Comparison of ENCODE assay signal across 14 cellular contexts in genomic region chr11:16982256-16982671, GRCh38. TPM values are rescaled to one million over a fixed set of nuclear protein-coding genes. Genes with fewer than 3 reads are reported as not detected.
DNase-seq lines count a peak whose midpoint lies in the region; TF ChIP-seq lines count a peak whose summit lies in the region.
"Had no signal": no experiment of that assay in that cellular context is flagged by ENCODE, and none has a peak within 500 bp of the region (broad histone marks: within the 10 kb centered on the region; RNA-seq: fewer than 3 reads in every experiment).

No MANE protein-coding gene starts in this region.

- H3K36me3 ChIP-seq in ectodermal cell (ENCODE audit: control insufficient read depth, insufficient read depth, low read length) (no peaks in the 10 kb centered on the region), thyroid gland (no peaks in the 10 kb centered on the region)
- H3K36me3 ChIP-seq in CD8-positive, alpha-beta memory T cell (ENCODE audit: insufficient read depth, low read length): no peaks in the 10 kb centered on the region

- no peaks in the 10 kb centered on the region for H3K27me3 ChIP-seq in ectodermal cell (ENCODE audit: control insufficient read depth, insufficient read depth, low read length, poor library complexity, severe bottlenecking)
- no peaks in the 10 kb centered on the region for H3K27me3 ChIP-seq in thyroid gland
- no peaks in the 10 kb centered on the region for H3K27me3 ChIP-seq in CD8-positive, alpha-beta memory T cell (ENCODE audit: insufficient read depth, low read length, poor library complexity, severe bottlenecking)

- H3K9me3 ChIP-seq in ectodermal cell (ENCODE audit: control insufficient read depth, low read length) (no peaks in the 10 kb centered on the region), thyroid gland (no peaks in the 10 kb centered on the region)
- no peaks in the 10 kb centered on the region for H3K9me3 ChIP-seq in CD8-positive, alpha-beta memory T cell (ENCODE audit: low read length)

- peak; percentile 13 for DNase-seq in DMS153 (lab: John Stamatoyannopoulos, UW)
- DNase-seq in DMS153 treated with DMSO at 0.1 percent for 48 hours (lab: John Stamatoyannopoulos, UW; ENCODE audit: unreplicated experiment): no peak
- DNase-seq in mesothelial cell of epicardium (ENCODE audit: low spot score in 2 of 2, unreplicated experiment in 2 of 2): no peak
- DNase-seq in thyroid gland: peak; percentile 48 to 54
- DNase-seq in occipital lobe (lab: John Stamatoyannopoulos, UW): no peak
- no peak for DNase-seq in CD8-positive, alpha-beta memory T cell
- no peak for DNase-seq in germinal center (ENCODE audit: low spot score)
- DNase-seq: 8988T; activated CD4-positive, alpha-beta T cell treated with anti-CD3 and anti-CD28 coated beads, Interleukin-2, amount 50 U/mL, for 4 hours; activated gamma-delta T cell; NCI-H1105 treated with DMSO at 0.1 percent for 48 hours; NK-92 treated with Interleukin-12 subunit alpha and Interleukin-12 subunit beta, amount 100 ng/mL, for 24 hours; stimulated activated CD4-positive, alpha-beta T cell treated with anti-CD3 and anti-CD28 coated beads, Interleukin-4, amount 100 ng/mL, for 4 hours had no signal

- H3K9me3 Mint-ChIP-seq in mesothelial cell of epicardium: no peaks in the 10 kb centered on the region
- no peaks in the 10 kb centered on the region for H3K9me3 Mint-ChIP-seq in CD8-positive, alpha-beta memory T cell

- 70 to 72% methylated on average over 5 of the region's 5 CpGs for WGBS in ectodermal cell, 2 experiments
- 55 to 76% methylated on average over 4 of the region's 5 CpGs for WGBS in thyroid gland, 2 donors

- no peak overlapping the region for H3K4me3 ChIP-seq in ectodermal cell (ENCODE audit: insufficient read depth, low read depth, low read length)
- no peak overlapping the region for H3K4me3 ChIP-seq in thyroid gland (replicated peaks in 1 of 3)
- no peak overlapping the region for H3K4me3 ChIP-seq in CD8-positive, alpha-beta memory T cell (ENCODE audit: low read length)

- no peaks in the 10 kb centered on the region for H3K36me3 Mint-ChIP-seq in mesothelial cell of epicardium
- no peaks in the 10 kb centered on the region for H3K36me3 Mint-ChIP-seq in CD8-positive, alpha-beta memory T cell

- H3K4me1 ChIP-seq in ectodermal cell (ENCODE audit: control insufficient read depth, insufficient read depth, low read length): peaks cover 45% of the 10 kb centered on the region
- peaks cover 50 to 63% of the 10 kb centered on the region in 2 donors for H3K4me1 ChIP-seq in thyroid gland
- peaks cover 18% of the 10 kb centered on the region for H3K4me1 ChIP-seq in CD8-positive, alpha-beta memory T cell (ENCODE audit: insufficient read depth, low read length)

- peak overlapping the region; percentile 88 for H3K27ac ChIP-seq in ectodermal cell (ENCODE audit: insufficient read depth, low read depth, low read length, poor library complexity, severe bottlenecking)
- H3K27ac ChIP-seq in thyroid gland: peak overlapping the region; percentile 54 to 84 (median 81)
- H3K27ac ChIP-seq in CD8-positive, alpha-beta memory T cell (ENCODE audit: low read depth, low read length): no peak overlapping the region

- TF ChIP-seq CTCF in mesothelial cell of epicardium (IDR thresholded peaks at IDR 0.05; ENCODE audit: unreplicated experiment) (no peak), thyroid gland (IDR thresholded peaks at IDR 0.05) (no peak)

- TF ChIP-seq POLR2A in thyroid gland (IDR thresholded peaks at IDR 0.05): peak in 1 of 2 donors; percentile 12

- H3K4me1 Mint-ChIP-seq in mesothelial cell of epicardium: peaks cover 63% of the 10 kb centered on the region
- peaks cover 20 to 23% (median 22%) of the 10 kb centered on the region in 3 donors for H3K4me1 Mint-ChIP-seq in CD8-positive, alpha-beta memory T cell

- CTCF ChIA-PET in CD8-positive, alpha-beta memory T cell (lab: Charles Lee): no interaction called here

- POLR2A ChIA-PET in CD8-positive, alpha-beta memory T cell (lab: Charles Lee): no interaction called here

- no peaks in the 10 kb centered on the region for H3K27me3 Mint-ChIP-seq in mesothelial cell of epicardium (ENCODE audit: low read depth)
- H3K27me3 Mint-ChIP-seq in CD8-positive, alpha-beta memory T cell: no peaks in the 10 kb centered on the region

- intact Hi-C loops in thyroid gland (cut with DNase I): no loop called here

- peak overlapping the region; percentile 91 for H3K27ac Mint-ChIP-seq in mesothelial cell of epicardium
- H3K27ac Mint-ChIP-seq in CD8-positive, alpha-beta memory T cell: peak overlapping the region in 4 of 8 donors; percentile 38 to 74 (median 48)

- H3K4me3 Mint-ChIP-seq in mesothelial cell of epicardium: no peak overlapping the region
- no peak overlapping the region for H3K4me3 Mint-ChIP-seq in CD8-positive, alpha-beta memory T cell

RNA-seq across cellular contexts. Expression of gene PLEKHA7, which starts 31.9 kb away (rescaled TPM):
- polyA plus RNA-seq in ectodermal cell (2013, experiment 1 of 4): 20.9 TPM
- polyA plus RNA-seq in ectodermal cell (2013, experiment 2 of 4): 21.4 TPM
- polyA plus RNA-seq in ectodermal cell (2013, experiment 3 of 4): 18.0 TPM
- polyA plus RNA-seq in ectodermal cell (2013, experiment 4 of 4): 15.9 TPM
- total RNA-seq in mesothelial cell of epicardium: 23.9 to 30.5 TPM (median 30.5 TPM) in 3 replicates
- total RNA-seq in thyroid gland: 10 to 100 TPM; 22.5 to 29.0 (median 23.4) TPM
- 5.5 TPM for total RNA-seq in occipital lobe
- total RNA-seq in CD8-positive, alpha-beta memory T cell: 1 to 10 TPM; 5.3 to 6.6 TPM
- polyA plus RNA-seq in CD8-positive, alpha-beta memory T cell: 4.1 TPM

Comparison
In these comparisons a context has a peak if more than half of its experiments do, and no peak if none do; other contexts are left out.
1. DNase-seq: peak in DMS153 (single experiment) and thyroid gland (2 of 2); none in DMS153 treated with DMSO at 0.1 percent for 48 hours (single experiment), mesothelial cell of epicardium (0 of 2), occipital lobe (single experiment), CD8-positive, alpha-beta memory T cell (0 of 5) and germinal center (single experiment).